Comparison of ENCODE assay signal across 1 cellular context in genomic region chr2:8149985-8150547, GRCh38.
TF ChIP-seq lines count a peak whose summit lies in the region.

No MANE protein-coding gene starts in this region.

TF ChIP-seq in IMR-90, 13 proteins besides CTCF, POLR2A, EP300 and RAD21:
- TF ChIP-seq NFE2L2 (IDR thresholded peaks at IDR 0.05; ENCODE audit: low read depth, low read length), result no peak
- no peak for TF ChIP-seq USF2 (IDR thresholded peaks at IDR 0.05; ENCODE audit: low read depth, low read length)
- TF ChIP-seq FOS (IDR thresholded peaks at IDR 0.05; ENCODE audit: low read depth, low read length), result no peak
- TF ChIP-seq SMC3 (IDR thresholded peaks at IDR 0.05; ENCODE audit: low read depth, low read length), result no peak
- no peak for TF ChIP-seq MXI1 (IDR thresholded peaks at IDR 0.05; ENCODE audit: borderline replicate concordance, low read depth, low read length)
- TF ChIP-seq MAFK (IDR thresholded peaks at IDR 0.05; ENCODE audit: low read depth, low read length), result no peak
- no peak for TF ChIP-seq RCOR1 (IDR thresholded peaks at IDR 0.05; ENCODE audit: insufficient replicate concordance, low read length)
- no peak for TF ChIP-seq BHLHE40 (IDR thresholded peaks at IDR 0.05; ENCODE audit: low read depth, low read length)
- no peak for TF ChIP-seq CHD1 (IDR thresholded peaks at IDR 0.05; ENCODE audit: low read depth, low read length)
- TF ChIP-seq MAZ (IDR thresholded peaks at IDR 0.05; ENCODE audit: borderline replicate concordance, low read depth, low read length), result no peak
